In genomic region chr12:77401062-77401461, GRCh38 we compare ENCODE assay signal across 26 cellular contexts.
"Had no signal": no experiment of that assay in that cellular context is flagged by ENCODE, and none has a peak within 500 bp of the region (broad histone marks: within the 10 kb centered on the region; RNA-seq: fewer than 3 reads in every experiment).

No MANE protein-coding gene starts in this region.

- H3K36me3 ChIP-seq: esophagus muscularis mucosa, neural progenitor cell, right lobe of liver, suprapubic skin, vagina had no signal

- H3K4me2 ChIP-seq: neural progenitor cell had no signal

- H3K4me1 ChIP-seq: esophagus muscularis mucosa, parathyroid adenoma, right lobe of liver, suprapubic skin, vagina had no signal

- H3K27me3 ChIP-seq: esophagus muscularis mucosa, neural progenitor cell, suprapubic skin, vagina had no signal

- DNase-seq: dermis blood vessel endothelial cell; effector memory CD8-positive, alpha-beta T cell; hypothalamus; kidney; mesenchymal stem cell; midbrain; naive thymus-derived CD4-positive, alpha-beta T cell; right lobe of liver; stimulated activated CD4-positive, alpha-beta T cell treated with anti-CD3 and anti-CD28 coated beads, Interleukin-12 subunit alpha, Interleukin-12 subunit beta, amount 100 ng/mL, for 4 hours; stimulated activated CD4-positive, alpha-beta T cell treated with anti-CD3 and anti-CD28 coated beads, Interleukin-1b, Interleukin-23, amount 100 ng/mL, for 48 hours; stimulated activated CD4-positive, alpha-beta T cell treated with anti-CD3 and anti-CD28 coated beads, Interleukin-4, amount 100 ng/mL, for 1 hour; stimulated activated CD8-positive, alpha-beta memory T cell treated with anti-CD3 and anti-CD28 coated beads, Interleukin-4, amount 100 ng/mL, for 48 hours; stimulated activated naive CD4-positive, alpha-beta T cell; stimulated activated naive CD8-positive, alpha-beta T cell treated with anti-CD3 and anti-CD28 coated beads, Interleukin-15, amount 100 ng/mL, for 72 hours; trophoblast cell had no signal

- H3K79me2 ChIP-seq: parathyroid adenoma had no signal

- H3K9me3 ChIP-seq: esophagus muscularis mucosa, right lobe of liver, suprapubic skin, vagina had no signal

- ATAC-seq: effector memory CD8-positive, alpha-beta T cell; left lobe of liver; naive thymus-derived CD4-positive, alpha-beta T cell; right lobe of liver; stimulated activated naive CD8-positive, alpha-beta T cell treated with anti-CD3 and anti-CD28 coated beads, Interleukin-15, amount 100 ng/mL, for 72 hours had no signal

- FAIRE-seq: endometrium, frontal cortex, kidney had no signal

- H3K27ac ChIP-seq: coronary artery, esophagus muscularis mucosa, neural progenitor cell, parathyroid adenoma, right lobe of liver, suprapubic skin, vagina had no signal

- H3K4me3 ChIP-seq: coronary artery, esophagus muscularis mucosa, lung, neural progenitor cell, right lobe of liver, smooth muscle cell, suprapubic skin, vagina had no signal

- H3K9ac ChIP-seq: neural progenitor cell, parathyroid adenoma had no signal

- H2AFZ ChIP-seq: neural progenitor cell, parathyroid adenoma had no signal
